Comparison of ENCODE assay signal across 8 cellular contexts in genomic region chr6:152863618-152864326, GRCh38.
DNase-seq lines count a peak whose midpoint lies in the region; ATAC-seq and TF ChIP-seq lines count a peak whose summit lies in the region.

No MANE protein-coding gene starts in this region.

- peaks cover 10% of the 10 kb centered on the region for H3K27me3 Mint-ChIP-seq in activated CD4-positive, alpha-beta memory T cell treated with anti-CD3 and anti-CD28 coated beads for 36 hours
- H3K27me3 Mint-ChIP-seq in mesothelial cell of epicardium (ENCODE audit: low read depth): peaks cover 17% of the 10 kb centered on the region

- TF ChIP-seq CTCF in mesothelial cell of epicardium (IDR thresholded peaks at IDR 0.05; ENCODE audit: unreplicated experiment): peak; percentile 58

- intact Hi-C loops in activated CD4-positive, alpha-beta memory T cell treated with anti-CD3 and anti-CD28 coated beads for 36 hours (cut with micrococcal nuclease): loop anchor here (1.0 to 2.0 kb wide), 4 partner anchors 35 to 161 kb away; no protein-coding TSS in a partner anchor

- no peak overlapping the region for H3K27ac Mint-ChIP-seq in activated CD4-positive, alpha-beta memory T cell treated with anti-CD3 and anti-CD28 coated beads for 36 hours
- H3K27ac Mint-ChIP-seq in mesothelial cell of epicardium: no peak overlapping the region

- H3K4me1 Mint-ChIP-seq in activated CD4-positive, alpha-beta memory T cell treated with anti-CD3 and anti-CD28 coated beads for 36 hours (ENCODE audit: low read depth): peaks cover 5% of the 10 kb centered on the region
- no peaks in the 10 kb centered on the region for H3K4me1 Mint-ChIP-seq in mesothelial cell of epicardium

- CTCF ChIA-PET in activated CD4-positive, alpha-beta memory T cell treated with anti-CD3 and anti-CD28 coated beads for 36 hours (lab: Charles Lee): interaction anchor here (1.0 to 3.0 kb wide), 12 partner anchors 12 to 161 kb away, joined by 3 to 30 read pairs (median 4); no protein-coding TSS in a partner anchor

- ATAC-seq in GM19043 (IDR thresholded peaks at IDR 0.05; ENCODE audit: low read depth, unreplicated experiment): peak; percentile 89
- peak; percentile 92 for ATAC-seq in HG03342 (IDR thresholded peaks at IDR 0.05; ENCODE audit: unreplicated experiment)

- no peak overlapping the region for H3K4me3 Mint-ChIP-seq in activated CD4-positive, alpha-beta memory T cell treated with anti-CD3 and anti-CD28 coated beads for 36 hours
- H3K4me3 Mint-ChIP-seq in mesothelial cell of epicardium: no peak overlapping the region

- DNase-seq in CD1c-positive myeloid dendritic cell (ENCODE audit: extremely low spot score) (peak; percentile 66), NCI-H524 treated with DMSO at 0.1 percent for 48 hours (lab: John Stamatoyannopoulos, UW) (peak; percentile 6), mesothelial cell of epicardium (ENCODE audit: low spot score in 2 of 2, unreplicated experiment in 2 of 2) (peak; percentile 37 to 68)
- peak; percentile 66 for DNase-seq in activated CD4-positive, alpha-beta memory T cell treated with anti-CD3 and anti-CD28 coated beads for 36 hours
- peak; percentile 41 for DNase-seq in effector CD8-positive, alpha-beta T cell (lab: John Stamatoyannopoulos, UW)
- DNase-seq in stimulated activated CD8-positive, alpha-beta memory T cell treated with anti-CD3 and anti-CD28 coated beads, Interleukin-4, amount 100 ng/mL, for 48 hours: peak; percentile 74

- no peaks in the 10 kb centered on the region for H3K9me3 Mint-ChIP-seq in activated CD4-positive, alpha-beta memory T cell treated with anti-CD3 and anti-CD28 coated beads for 36 hours
- H3K9me3 Mint-ChIP-seq in mesothelial cell of epicardium: no peaks in the 10 kb centered on the region

- POLR2A ChIA-PET in activated CD4-positive, alpha-beta memory T cell treated with anti-CD3 and anti-CD28 coated beads for 36 hours (lab: Charles Lee): no interaction called here

- H3K36me3 Mint-ChIP-seq in activated CD4-positive, alpha-beta memory T cell treated with anti-CD3 and anti-CD28 coated beads for 36 hours: no peaks in the 10 kb centered on the region
- H3K36me3 Mint-ChIP-seq in mesothelial cell of epicardium: no peaks in the 10 kb centered on the region

Comparison
In these comparisons a context has a peak if more than half of its experiments do, and no peak if none do; other contexts are left out.
1. Peak in every context shown above with its lines: DNase-seq and ATAC-seq.
2. DNase-seq: peak in every context shown above with its lines; median percentile 74 in stimulated activated CD8-positive, alpha-beta memory T cell treated with anti-CD3 and anti-CD28 coated beads, Interleukin-4, amount 100 ng/mL, for 48 hours; 66 in CD1c-positive myeloid dendritic cell; 66 in activated CD4-positive, alpha-beta memory T cell treated with anti-CD3 and anti-CD28 coated beads for 36 hours; 52 in mesothelial cell of epicardium; 41 in effector CD8-positive, alpha-beta T cell; 6 in NCI-H524 treated with DMSO at 0.1 percent for 48 hours.